In the genomic region with DNA sequence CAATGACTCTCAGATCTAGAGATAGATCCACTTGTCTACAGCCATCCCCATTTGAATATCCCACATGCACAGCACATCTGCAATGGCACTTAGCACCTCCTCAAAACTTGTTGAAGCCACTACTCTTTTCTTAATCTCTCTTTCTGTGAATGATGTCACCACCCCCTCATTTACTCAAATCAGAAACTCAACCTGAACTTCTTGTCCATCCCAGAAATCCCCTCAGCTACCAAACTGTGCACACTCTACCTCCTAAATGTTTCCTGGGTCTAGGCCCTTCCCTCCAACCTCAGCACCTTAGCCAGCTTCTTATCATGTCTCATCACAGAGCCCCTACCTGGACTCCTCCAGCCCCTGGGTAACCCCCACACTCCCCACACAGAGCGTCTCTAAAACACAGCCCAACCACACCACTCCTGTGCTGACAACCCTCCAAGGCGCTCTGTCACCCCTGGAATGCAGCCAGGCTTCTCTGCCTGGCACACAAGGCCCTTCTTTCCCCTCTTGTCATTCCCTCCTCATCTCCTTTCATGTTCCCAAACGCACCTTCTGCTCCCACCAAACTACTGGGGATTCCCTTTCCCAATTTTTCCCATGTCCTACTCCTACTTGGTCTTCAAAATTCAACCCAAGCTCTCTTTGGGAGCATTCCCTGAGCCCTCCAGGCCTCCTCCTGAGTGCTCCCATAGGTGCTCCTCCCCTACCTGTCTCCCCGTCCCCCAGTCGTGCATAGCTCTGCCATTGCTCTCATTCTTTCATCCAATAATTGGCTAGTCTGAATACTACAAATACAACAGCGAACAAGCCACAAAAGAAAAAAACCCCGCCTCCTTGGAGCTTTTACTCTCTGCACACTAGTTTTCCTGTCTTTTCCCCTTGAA, we compare ENCODE assay signal across 1 cellular context.
TF ChIP-seq lines count a peak whose summit lies in the region.

No MANE protein-coding gene starts in this region.

TF ChIP-seq in HEK293, 187 proteins besides CTCF, POLR2A, EP300 and RAD21 (continued from another document):
- TF ChIP-seq PRDM10 (tag by site-specific recombination; IDR thresholded peaks at IDR 0.05) (no peak), ZNF146 (tag by site-specific recombination; IDR thresholded peaks at IDR 0.05) (no peak), HOXA7 (CRISPR knock-in tag; IDR thresholded peaks at IDR 0.05; ENCODE audit: borderline replicate concordance) (no peak), ZNF501 (tag by site-specific recombination; IDR thresholded peaks at IDR 0.05) (no peak), YY2 (tag by site-specific recombination; IDR thresholded peaks at IDR 0.05) (no peak), ZNF555 (tag by site-specific recombination; conservative IDR thresholded peaks at IDR 0.05) (no peak), ZNF747 (tag by site-specific recombination; IDR thresholded peaks at IDR 0.05) (no peak)
- TF ChIP-seq, protein P1, sequence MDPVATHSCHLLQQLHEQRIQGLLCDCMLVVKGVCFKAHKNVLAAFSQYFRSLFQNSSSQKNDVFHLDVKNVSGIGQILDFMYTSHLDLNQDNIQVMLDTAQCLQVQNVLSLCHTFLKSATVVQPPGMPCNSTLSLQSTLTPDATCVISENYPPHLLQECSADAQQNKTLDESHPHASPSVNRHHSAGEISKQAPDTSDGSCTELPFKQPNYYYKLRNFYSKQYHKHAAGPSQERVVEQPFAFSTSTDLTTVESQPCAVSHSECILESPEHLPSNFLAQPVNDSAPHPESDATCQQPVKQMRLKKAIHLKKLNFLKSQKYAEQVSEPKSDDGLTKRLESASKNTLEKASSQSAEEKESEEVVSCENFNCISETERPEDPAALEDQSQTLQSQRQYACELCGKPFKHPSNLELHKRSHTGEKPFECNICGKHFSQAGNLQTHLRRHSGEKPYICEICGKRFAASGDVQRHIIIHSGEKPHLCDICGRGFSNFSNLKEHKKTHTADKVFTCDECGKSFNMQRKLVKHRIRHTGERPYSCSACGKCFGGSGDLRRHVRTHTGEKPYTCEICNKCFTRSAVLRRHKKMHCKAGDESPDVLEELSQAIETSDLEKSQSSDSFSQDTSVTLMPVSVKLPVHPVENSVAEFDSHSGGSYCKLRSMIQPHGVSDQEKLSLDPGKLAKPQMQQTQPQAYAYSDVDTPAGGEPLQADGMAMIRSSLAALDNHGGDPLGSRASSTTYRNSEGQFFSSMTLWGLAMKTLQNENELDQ (tag by site-specific recombination; IDR thresholded peaks at IDR 0.05; ENCODE audit: low read depth): no peak
- TF ChIP-seq, protein P2, sequence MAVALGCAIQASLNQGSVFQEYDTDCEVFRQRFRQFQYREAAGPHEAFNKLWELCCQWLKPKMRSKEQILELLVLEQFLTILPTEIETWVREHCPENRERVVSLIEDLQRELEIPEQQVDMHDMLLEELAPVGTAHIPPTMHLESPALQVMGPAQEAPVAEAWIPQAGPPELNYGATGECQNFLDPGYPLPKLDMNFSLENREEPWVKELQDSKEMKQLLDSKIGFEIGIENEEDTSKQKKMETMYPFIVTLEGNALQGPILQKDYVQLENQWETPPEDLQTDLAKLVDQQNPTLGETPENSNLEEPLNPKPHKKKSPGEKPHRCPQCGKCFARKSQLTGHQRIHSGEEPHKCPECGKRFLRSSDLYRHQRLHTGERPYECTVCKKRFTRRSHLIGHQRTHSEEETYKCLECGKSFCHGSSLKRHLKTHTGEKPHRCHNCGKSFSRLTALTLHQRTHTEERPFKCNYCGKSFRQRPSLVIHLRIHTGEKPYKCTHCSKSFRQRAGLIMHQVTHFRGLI (tag by site-specific recombination; IDR thresholded peaks at IDR 0.05): peak; percentile 77; the same call in 1 of the 2 replicates
